In genomic region chr14:102316048-102316745, GRCh38 we compare ENCODE assay signal across 9 cellular contexts. TPM values are rescaled to one million over a fixed set of nuclear protein-coding genes. Genes with fewer than 3 reads are reported as not detected.
DNase-seq lines count a peak whose midpoint lies in the region; FAIRE-seq and TF ChIP-seq lines count a peak whose summit lies in the region.
"Had no signal": no experiment of that assay in that cellular context is flagged by ENCODE, and none has a peak within 500 bp of the region (broad histone marks: within the 10 kb centered on the region; RNA-seq: fewer than 3 reads in every experiment).

No MANE protein-coding gene starts in this region.

- peak; percentile 43 for DNase-seq in activated CD4-positive, alpha-beta T cell treated with anti-CD3 and anti-CD28 coated beads for 48 hours
- no peak for DNase-seq in activated CD4-positive, alpha-beta T cell treated with anti-CD3 and anti-CD28 coated beads for 1 hour
- peak; percentile 84 for DNase-seq in NCI-H2227 (lab: John Stamatoyannopoulos, UW; ENCODE audit: unreplicated experiment)
- peak in 6 of 7 donors; percentile 61 to 79 (median 72) for DNase-seq in adrenal gland
- no peak for DNase-seq in keratinocyte (ENCODE audit: low read depth, low spot score)
- peak; percentile 12 for DNase-seq in stimulated activated naive CD4-positive, alpha-beta T cell treated with Interleukin-2 at 50 U/mL for 16 hours (lab: John Stamatoyannopoulos, UW)
- DNase-seq in hepatic stellate cell (ENCODE audit: low spot score): no peak
- no peak for DNase-seq in KBM-7

- peak overlapping the region; percentile 84 for H3K4me2 ChIP-seq in keratinocyte (ENCODE audit: control insufficient read depth, extremely low read depth, insufficient read depth, low read depth, low read length)

- WGBS in adrenal gland, 4 donors: 19 to 24% (median 20%) methylated on average over 14 of the region's 14 CpGs

- dilution Hi-C loops in keratinocyte (cut with MboI; ENCODE audit: extremely low pct_ligation_motif_present, low sequenced_read_pairs): no loop called here

- no peak for FAIRE-seq in keratinocyte (lab: Jason Lieb, UNC)
- FAIRE-seq: endometrium had no signal

- H2AFZ ChIP-seq in keratinocyte (ENCODE audit: control insufficient read depth, low read length): peak overlapping the region; percentile 66

- intact Hi-C loops in adrenal gland (cut with DNase I): no loop called here

- no peaks in the 10 kb centered on the region for H3K36me3 ChIP-seq in adrenal gland (replicated peaks in 1 of 2)
- peaks cover 0 to 2% of the 10 kb centered on the region in 2 experiments for H3K36me3 ChIP-seq in keratinocyte (ENCODE audit: control insufficient read depth in 2 of 2, extremely low read depth in 1 of 2, insufficient read depth in 2 of 2, low read length in 2 of 2)

- no peak for TF ChIP-seq POLR2A in adrenal gland (IDR thresholded peaks at IDR 0.05)

- H3K9me1 ChIP-seq in keratinocyte (ENCODE audit: control insufficient read depth, extremely low read depth, insufficient read depth, low read length): no peaks in the 10 kb centered on the region

- H3K9ac ChIP-seq in keratinocyte (ENCODE audit: control insufficient read depth, extremely low read depth, insufficient read depth, low read length): peak overlapping the region; percentile 54

- in situ Hi-C loops in KBM-7 (cut with MboI; ENCODE audit: low pct_unique_long_range_greater_than_20kb, low sequenced_read_pairs): no loop called here

- H3K27me3 ChIP-seq in adrenal gland (no peaks in the 10 kb centered on the region), keratinocyte (ENCODE audit: control insufficient read depth, extremely low read depth, insufficient read depth, low read length) (no peaks in the 10 kb centered on the region)

- H3K4me3 ChIP-seq in adrenal gland (peak overlapping the region in 3 of 4 donors; percentile 13 to 52 (median 17)), keratinocyte (ENCODE audit: control insufficient read depth in 2 of 3, extremely low read depth in 1 of 3, insufficient read depth in 2 of 3, low read depth in 1 of 3, low read length in 3 of 3) (peak overlapping the region; percentile 5 to 59 (median 28))

- peaks cover 9% of the 10 kb centered on the region for H3K79me2 ChIP-seq in keratinocyte (ENCODE audit: control insufficient read depth, insufficient read depth, low read length)

- TF ChIP-seq CTCF in adrenal gland (IDR thresholded peaks at IDR 0.05): no peak
- TF ChIP-seq CTCF in keratinocyte (optimal IDR thresholded peaks at IDR 0.05 in 1 of 3, IDR thresholded peaks at IDR 0.05 in 1 of 3, conservative IDR thresholded peaks at IDR 0.05 in 1 of 3; ENCODE audit: extremely low read depth in 1 of 3, insufficient read depth in 2 of 3, low read length in 3 of 3): no peak

- H3K4me1 ChIP-seq in adrenal gland (replicated peaks in 1 of 2): peaks cover 6 to 47% of the 10 kb centered on the region in 2 donors
- H3K4me1 ChIP-seq in keratinocyte (ENCODE audit: control insufficient read depth, extremely low read depth, insufficient read depth, low read length): peaks cover 46% of the 10 kb centered on the region

- H4K20me1 ChIP-seq in keratinocyte (ENCODE audit: control insufficient read depth, extremely low read depth, insufficient read depth, low read length): no peaks in the 10 kb centered on the region

- peak overlapping the region in 4 of 5 donors; percentile 48 to 82 (median 76) for H3K27ac ChIP-seq in adrenal gland
- peak overlapping the region; percentile 33 for H3K27ac ChIP-seq in keratinocyte (ENCODE audit: control insufficient read depth, insufficient read depth, low read length)

- H3K9me3 ChIP-seq in adrenal gland (replicated peaks in 1 of 3) (no peaks in the 10 kb centered on the region), keratinocyte (ENCODE audit: control insufficient read depth, low read depth, low read length) (no peaks in the 10 kb centered on the region)

RNA-seq across cellular contexts. Expression of gene ZNF839, which starts 3.3 kb away (rescaled TPM):
- 10 to 100 TPM in 6 of 8 donors, 1 to 10 TPM in 2; 7.4 to 23.1 (median 14.1) TPM for total RNA-seq in adrenal gland
- polyA plus RNA-seq in adrenal gland (10 to 100 TPM in 2 of 3 donors, 1 to 10 TPM in 1; 7.8 to 28.2 (median 27.6) TPM), keratinocyte (9.9 to 11.0 TPM (median 10.9 TPM) in 3 replicates)
- 6.7 TPM for polyA plus RNA-seq in keratinocyte (2011; ENCODE audit: low read depth)
- polyA plus RNA-seq in keratinocyte (2011; cell fraction: cytosol; rRNA removed): 5.5 and 6.5 TPM in 2 replicates
- polyA plus RNA-seq in keratinocyte (2011; cell fraction: nucleus; rRNA removed): 32.9 and 37.3 TPM in 2 replicates
- 6.6 and 8.6 TPM in 2 replicates for polyA plus RNA-seq in keratinocyte (2012; ENCODE audit: low replicate concordance)
- polyA minus RNA-seq in keratinocyte: 3.1 to 13.4 TPM (median 9.4 TPM) in 3 replicates
- polyA minus RNA-seq in keratinocyte (2011; cell fraction: cytosol; rRNA and poly(A)+ RNA removed): 9.0 TPM
- polyA minus RNA-seq in keratinocyte (2011; cell fraction: nucleus; rRNA and poly(A)+ RNA removed): 8.5 and 11.6 TPM in 2 replicates

RNA-seq across cellular contexts. Expression of gene MOK, which starts 11.2 kb away (rescaled TPM):
- 10 to 100 TPM; 10.1 to 33.1 (median 16.4) TPM for total RNA-seq in adrenal gland
- polyA plus RNA-seq in adrenal gland: 10 to 100 TPM; 15.4 to 54.4 (median 38.5) TPM
- 24.5 to 41.7 TPM (median 38.1 TPM) in 3 replicates for polyA plus RNA-seq in keratinocyte
- polyA plus RNA-seq in keratinocyte (2011; ENCODE audit: low read depth): 8.0 TPM
- 20.8 and 24.2 TPM in 2 replicates for polyA plus RNA-seq in keratinocyte (2011; cell fraction: cytosol; rRNA removed)
- polyA plus RNA-seq in keratinocyte (2011; cell fraction: nucleus; rRNA removed): 85.4 and 109 TPM in 2 replicates
- 7.6 and 32.2 TPM in 2 replicates for polyA plus RNA-seq in keratinocyte (2012; ENCODE audit: low replicate concordance)
- polyA minus RNA-seq in keratinocyte: 11.1 to 34.4 TPM (median 26.8 TPM) in 3 replicates
- polyA minus RNA-seq in keratinocyte (2011; cell fraction: cytosol; rRNA and poly(A)+ RNA removed): 7.7 TPM
- polyA minus RNA-seq in keratinocyte (2011; cell fraction: nucleus; rRNA and poly(A)+ RNA removed): 20.0 and 40.4 TPM in 2 replicates

RNA-seq across cellular contexts. Expression of gene CINP, which starts 46.5 kb away (rescaled TPM):
- total RNA-seq in adrenal gland: 10 to 100 TPM; 38.3 to 76.0 (median 41.5) TPM
- 10 to 100 TPM; 39.2 to 92.6 (median 86.6) TPM for polyA plus RNA-seq in adrenal gland
- polyA plus RNA-seq in keratinocyte: 44.3 to 55.4 TPM (median 49.3 TPM) in 3 replicates
- polyA plus RNA-seq in keratinocyte (2011; ENCODE audit: low read depth): 50.6 TPM
- polyA plus RNA-seq in keratinocyte (2011; cell fraction: cytosol; rRNA removed): 54.6 and 61.0 TPM in 2 replicates
- 23.4 and 23.6 TPM in 2 replicates for polyA plus RNA-seq in keratinocyte (2011; cell fraction: nucleus; rRNA removed)
- 33.9 and 48.7 TPM in 2 replicates for polyA plus RNA-seq in keratinocyte (2012; ENCODE audit: low replicate concordance)
- polyA minus RNA-seq in keratinocyte: 22.4 to 36.5 TPM (median 35.4 TPM) in 3 replicates
- 29.2 TPM for polyA minus RNA-seq in keratinocyte (2011; cell fraction: cytosol; rRNA and poly(A)+ RNA removed)
- 7.8 and 14.3 TPM in 2 replicates for polyA minus RNA-seq in keratinocyte (2011; cell fraction: nucleus; rRNA and poly(A)+ RNA removed)

RNA-seq across cellular contexts. Expression of gene TECPR2, which starts 46.5 kb away (rescaled TPM):
- total RNA-seq in adrenal gland: 10 to 100 TPM; 12.0 to 74.3 (median 27.4) TPM
- 10 to 100 TPM in 1 of 3 donors, 1 to 10 TPM in 2; 5.1 to 12.1 (median 8.3) TPM for polyA plus RNA-seq in adrenal gland
- 8.1 to 8.7 TPM (median 8.3 TPM) in 3 replicates for polyA plus RNA-seq in keratinocyte
- polyA plus RNA-seq in keratinocyte (2011; ENCODE audit: low read depth): 6.3 TPM
- polyA plus RNA-seq in keratinocyte (2011; cell fraction: cytosol; rRNA removed): 6.4 TPM in 2 replicates
- polyA plus RNA-seq in keratinocyte (2011; cell fraction: nucleus; rRNA removed): 14.0 and 17.2 TPM in 2 replicates
- polyA plus RNA-seq in keratinocyte (2012; ENCODE audit: low replicate concordance): 4.9 and 10.4 TPM in 2 replicates
- 15.0 to 38.9 TPM (median 15.9 TPM) in 3 replicates for polyA minus RNA-seq in keratinocyte
- polyA minus RNA-seq in keratinocyte (2011; cell fraction: cytosol; rRNA and poly(A)+ RNA removed): 22.1 TPM
- polyA minus RNA-seq in keratinocyte (2011; cell fraction: nucleus; rRNA and poly(A)+ RNA removed): 24.5 and 27.2 TPM in 2 replicates

Comparison
In these comparisons a context has a peak if more than half of its experiments do, and no peak if none do; other contexts are left out.
1. DNase-seq: peak in activated CD4-positive, alpha-beta T cell treated with anti-CD3 and anti-CD28 coated beads for 48 hours (single experiment), NCI-H2227 (single experiment), adrenal gland (6 of 7) and stimulated activated naive CD4-positive, alpha-beta T cell treated with Interleukin-2 at 50 U/mL for 16 hours (single experiment); none in activated CD4-positive, alpha-beta T cell treated with anti-CD3 and anti-CD28 coated beads for 1 hour (single experiment), keratinocyte (single experiment), hepatic stellate cell (single experiment) and KBM-7 (single experiment).